31 cellular contexts compared by ENCODE assay signal in the genomic region with DNA sequence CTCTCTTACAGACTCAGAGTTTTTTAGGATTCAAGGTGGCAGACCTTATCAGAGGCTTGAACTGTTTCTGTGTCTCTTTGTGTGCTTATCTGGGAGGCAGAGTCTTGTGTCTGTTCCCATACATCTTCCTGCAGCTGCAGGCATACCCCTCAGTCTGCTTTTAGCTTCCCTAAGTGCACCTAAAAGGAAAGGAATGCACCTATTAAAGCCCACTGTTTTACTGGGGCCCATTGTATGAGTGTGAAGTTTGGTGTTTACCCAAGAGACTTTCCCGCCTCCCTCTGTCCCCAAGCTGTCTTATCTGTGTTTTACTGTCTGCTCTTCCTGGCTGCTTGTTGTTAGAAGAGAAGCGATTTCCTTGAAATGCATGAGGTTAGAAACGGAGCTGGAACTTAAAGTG.
"Had no signal": no experiment of that assay in that cellular context is flagged by ENCODE, and none has a peak within 500 bp of the region (broad histone marks: within the 10 kb centered on the region; RNA-seq: fewer than 3 reads in every experiment).

No MANE protein-coding gene starts in this region.

- H3K36me3 ChIP-seq: adrenal gland, MG63 had no signal

- ATAC-seq: activated CD8-positive, alpha-beta T cell treated with anti-CD3 and anti-CD28 coated beads for 36 hours; activated naive CD4-positive, alpha-beta T cell treated with anti-CD3 and anti-CD28 coated beads, Interleukin-2, amount 50 U/mL, for 72 hours; Right ventricle myocardium inferior had no signal

- DNase-seq: activated CD4-positive, alpha-beta T cell treated with anti-CD3 and anti-CD28 coated beads, Interleukin-2, amount 10 ng/mL, durations not matched to agents 24 days and 14 days; activated CD4-positive, alpha-beta T cell treated with anti-CD3 and anti-CD28 coated beads, Interleukin-2, amount 50 U/mL, for 4 hours; activated CD8-positive, alpha-beta T cell treated with anti-CD3 and anti-CD28 coated beads for 36 hours; activated gamma-delta T cell; activated naive CD4-positive, alpha-beta T cell treated with Interleukin-2 at 50 U/mL for 16 hours; activated T-cell treated with anti-CD3 and anti-CD28 coated beads, Interleukin-2, amount 50 U/mL, for 1 hour; adrenal gland; anterior cingulate cortex; caudate nucleus; cerebellar nuclear complex; Kasumi-1; KG1; MG63; NCI-H1048; NCI-H1105 treated with DMSO at 0.1 percent for 48 hours; NCI-H1436; NCI-H187; NCI-H2081; NCI-H2171 treated with DMSO at 0.1 percent for 48 hours; NCI-H2227 treated with DMSO at 0.1 percent for 48 hours; NCI-H446 treated with DMSO at 0.1 percent for 48 hours; NCI-H524; NCI-H69; PC-9; SIG-M5; T1000 had no signal

- FAIRE-seq: bronchial epithelial cell, RCC 7860 had no signal

- H3K27me3 ChIP-seq: adrenal gland, MG63 had no signal

- H3K4me3 ChIP-seq: adrenal gland, MG63, PC-9 had no signal

- H2AFZ ChIP-seq: PC-9 had no signal

- H3K4me1 ChIP-seq: adrenal gland had no signal

- H3K27ac ChIP-seq: adrenal gland, PC-9, RWPE1 had no signal

- H3K9me3 ChIP-seq: adrenal gland, MG63 had no signal

- H3K4me2 ChIP-seq: PC-9 had no signal
